In the genomic region with DNA sequence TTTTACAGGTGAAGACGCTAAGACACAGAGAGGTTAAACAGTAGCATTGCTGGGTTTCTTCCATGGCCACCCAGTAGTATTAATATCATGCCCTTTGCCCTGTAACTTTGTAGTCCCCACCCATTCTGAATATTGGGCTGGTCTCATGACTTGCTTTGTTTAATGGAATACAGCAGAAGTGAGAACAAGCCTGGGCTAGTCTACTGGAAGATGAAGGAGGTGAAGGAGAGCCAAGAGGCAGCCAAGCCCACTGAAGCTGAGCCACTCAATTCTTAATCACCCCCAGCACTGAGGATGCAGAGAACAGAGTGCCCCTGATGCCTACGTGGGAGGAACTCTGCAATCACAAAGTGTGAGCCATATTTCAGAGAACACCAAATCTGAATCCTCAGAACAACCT, we compare ENCODE assay signal across 18 cellular contexts.
DNase-seq lines count a peak whose midpoint lies in the region; ATAC-seq, FAIRE-seq and TF ChIP-seq lines count a peak whose summit lies in the region.
"Had no signal": no experiment of that assay in that cellular context is flagged by ENCODE, and none has a peak within 500 bp of the region (broad histone marks: within the 10 kb centered on the region; RNA-seq: fewer than 3 reads in every experiment).

No MANE protein-coding gene starts in this region.

- H3K27me3 Mint-ChIP-seq in activated CD4-positive, alpha-beta T cell treated with anti-CD3 and anti-CD28 coated beads, Interleukin-2, amount 10 ng/mL, durations not matched to agents 24 days and 14 days, result peaks cover 8% of the 10 kb centered on the region
- H3K27me3 Mint-ChIP-seq in activated CD4-positive, alpha-beta T cell treated with anti-CD3 and anti-CD28 coated beads, Interleukin-2, amount 10 ng/mL, durations not matched to agents 7 days and 5 days, result peaks cover 14% of the 10 kb centered on the region
- H3K27me3 Mint-ChIP-seq in astrocyte (ENCODE audit: low read depth, unreplicated experiment) (no peaks in the 10 kb centered on the region), type B pancreatic cell (no peaks in the 10 kb centered on the region)

- no peaks in the 10 kb centered on the region for H3K4me1 Mint-ChIP-seq in activated CD4-positive, alpha-beta T cell treated with anti-CD3 and anti-CD28 coated beads, Interleukin-2, amount 10 ng/mL, durations not matched to agents 24 days and 14 days
- H3K4me1 Mint-ChIP-seq in activated CD4-positive, alpha-beta T cell treated with anti-CD3 and anti-CD28 coated beads, Interleukin-2, amount 10 ng/mL, durations not matched to agents 7 days and 5 days, result no peaks in the 10 kb centered on the region
- H3K4me1 Mint-ChIP-seq in astrocyte (ENCODE audit: low read depth, unreplicated experiment) (no peaks in the 10 kb centered on the region), type B pancreatic cell (ENCODE audit: unreplicated experiment) (peaks cover 20% of the 10 kb centered on the region)
- H3K4me1 Mint-ChIP-seq: IgD-negative memory B cell had no signal

- no peaks in the 10 kb centered on the region for H3K9me3 Mint-ChIP-seq in activated CD4-positive, alpha-beta T cell treated with anti-CD3 and anti-CD28 coated beads, Interleukin-2, amount 10 ng/mL, durations not matched to agents 24 days and 14 days
- no peaks in the 10 kb centered on the region for H3K9me3 Mint-ChIP-seq in activated CD4-positive, alpha-beta T cell treated with anti-CD3 and anti-CD28 coated beads, Interleukin-2, amount 10 ng/mL, durations not matched to agents 7 days and 5 days
- no peaks in the 10 kb centered on the region for H3K9me3 Mint-ChIP-seq in astrocyte (ENCODE audit: unreplicated experiment)
- H3K9me3 Mint-ChIP-seq in type B pancreatic cell, result peaks cover 10% of the 10 kb centered on the region

- H4K20me1 ChIP-seq in astrocyte (ENCODE audit: insufficient read depth, low read length), result no peaks in the 10 kb centered on the region

- no peaks in the 10 kb centered on the region for H3K36me3 Mint-ChIP-seq in activated CD4-positive, alpha-beta T cell treated with anti-CD3 and anti-CD28 coated beads, Interleukin-2, amount 10 ng/mL, durations not matched to agents 24 days and 14 days (ENCODE audit: low read depth)
- no peaks in the 10 kb centered on the region for H3K36me3 Mint-ChIP-seq in activated CD4-positive, alpha-beta T cell treated with anti-CD3 and anti-CD28 coated beads, Interleukin-2, amount 10 ng/mL, durations not matched to agents 7 days and 5 days (ENCODE audit: low read depth)
- H3K36me3 Mint-ChIP-seq in astrocyte (ENCODE audit: low read depth, unreplicated experiment), result no peaks in the 10 kb centered on the region
- H3K36me3 Mint-ChIP-seq in type B pancreatic cell, result peaks cover 4% of the 10 kb centered on the region
- H3K36me3 Mint-ChIP-seq: CD14-positive monocyte, IgD-negative memory B cell had no signal

- H3K9me3 ChIP-seq in astrocyte (ENCODE audit: insufficient read depth, low read depth, low read length) (no peaks in the 10 kb centered on the region), upper lobe of right lung (no peaks in the 10 kb centered on the region)

- FAIRE-seq in astrocyte (lab: Jason Lieb, UNC), result peak; percentile 43
- FAIRE-seq: A204.1, GM18507 had no signal

- H3K9ac ChIP-seq in astrocyte (ENCODE audit: low read length), result no peak overlapping the region

- no peak overlapping the region for H3K4me2 ChIP-seq in astrocyte (ENCODE audit: low read length)

- H2AFZ ChIP-seq in astrocyte (ENCODE audit: low read depth, low read length), result no peak overlapping the region

- no peaks in the 10 kb centered on the region for H3K79me2 ChIP-seq in astrocyte (ENCODE audit: insufficient read depth, low read length)

- CTCF ChIA-PET in activated CD4-positive, alpha-beta T cell treated with anti-CD3 and anti-CD28 coated beads, Interleukin-2, amount 10 ng/mL, durations not matched to agents 7 days and 5 days (lab: Charles Lee), result no interaction called here
- CTCF ChIA-PET in HEK293T (lab: Yijun Ruan, JAX), result no interaction called here

- peaks cover 4% of the 10 kb centered on the region for H3K4me1 ChIP-seq in astrocyte (ENCODE audit: insufficient read depth, low read length)
- H3K4me1 ChIP-seq in upper lobe of right lung, result peaks cover 5% of the 10 kb centered on the region

- H3K27ac ChIP-seq in astrocyte (ENCODE audit: low read depth, low read length), result no peak overlapping the region
- H3K27ac ChIP-seq in upper lobe of right lung, result no peak overlapping the region

- H3K27me3 ChIP-seq in astrocyte (ENCODE audit: insufficient read depth, low read length) (no peaks in the 10 kb centered on the region), H7 (ENCODE audit: control insufficient read depth, insufficient read depth, low read length) (no peaks in the 10 kb centered on the region), upper lobe of right lung (no peaks in the 10 kb centered on the region)

- no peaks in the 10 kb centered on the region for H3K36me3 ChIP-seq in astrocyte (ENCODE audit: insufficient read depth, low read length)
- H3K36me3 ChIP-seq in H7 (replicated peaks; ENCODE audit: control insufficient read depth, insufficient read depth, low read length), result no peaks in the 10 kb centered on the region
- no peaks in the 10 kb centered on the region for H3K36me3 ChIP-seq in upper lobe of right lung

- no peak overlapping the region for H3K4me3 Mint-ChIP-seq in activated CD4-positive, alpha-beta T cell treated with anti-CD3 and anti-CD28 coated beads, Interleukin-2, amount 10 ng/mL, durations not matched to agents 24 days and 14 days
- H3K4me3 Mint-ChIP-seq in activated CD4-positive, alpha-beta T cell treated with anti-CD3 and anti-CD28 coated beads, Interleukin-2, amount 10 ng/mL, durations not matched to agents 7 days and 5 days, result no peak overlapping the region
- H3K4me3 Mint-ChIP-seq in astrocyte (ENCODE audit: unreplicated experiment) (no peak overlapping the region), type B pancreatic cell (no peak overlapping the region)
- H3K4me3 Mint-ChIP-seq: CD14-positive monocyte, IgD-negative memory B cell had no signal

- ATAC-seq in upper lobe of right lung, result no peak
- ATAC-seq: PC-3 had no signal

- no peak for TF ChIP-seq CTCF in astrocyte (IDR thresholded peaks at IDR 0.05; ENCODE audit: insufficient read depth, low read depth, low read length)
- TF ChIP-seq CTCF in fibroblast of mammary gland (conservative IDR thresholded peaks at IDR 0.05; ENCODE audit: control insufficient read depth, insufficient read depth, low read depth, low read length), result no peak
- no peak for TF ChIP-seq CTCF in type B pancreatic cell (conservative IDR thresholded peaks at IDR 0.05)
- TF ChIP-seq CTCF in upper lobe of right lung (IDR thresholded peaks at IDR 0.05), result no peak

- H3K4me3 ChIP-seq in astrocyte (ENCODE audit: insufficient read depth, low read depth, low read length) (no peak overlapping the region), fibroblast of mammary gland (ENCODE audit: control insufficient read depth, low read depth, low read length) (no peak overlapping the region), H7 (ENCODE audit: insufficient read depth, low read depth, low read length) (no peak overlapping the region), upper lobe of right lung (no peak overlapping the region)

- no peak overlapping the region for H3K27ac Mint-ChIP-seq in activated CD4-positive, alpha-beta T cell treated with anti-CD3 and anti-CD28 coated beads, Interleukin-2, amount 10 ng/mL, durations not matched to agents 24 days and 14 days
- no peak overlapping the region for H3K27ac Mint-ChIP-seq in activated CD4-positive, alpha-beta T cell treated with anti-CD3 and anti-CD28 coated beads, Interleukin-2, amount 10 ng/mL, durations not matched to agents 7 days and 5 days
- H3K27ac Mint-ChIP-seq in astrocyte (ENCODE audit: unreplicated experiment) (no peak overlapping the region), type B pancreatic cell (peak overlapping the region; percentile 26)
- H3K27ac Mint-ChIP-seq: CD14-positive monocyte, IgD-negative memory B cell had no signal

- intact Hi-C loops in activated CD4-positive, alpha-beta T cell treated with anti-CD3 and anti-CD28 coated beads, Interleukin-2, amount 10 ng/mL, durations not matched to agents 24 days and 14 days (cut with micrococcal nuclease), result no loop called here
- intact Hi-C loops in upper lobe of right lung (cut with DNase I), result no loop called here

- POLR2A ChIA-PET in activated CD4-positive, alpha-beta T cell treated with anti-CD3 and anti-CD28 coated beads, Interleukin-2, amount 10 ng/mL, durations not matched to agents 7 days and 5 days (lab: Charles Lee), result no interaction called here
- POLR2A ChIA-PET in HEK293T (lab: Yijun Ruan, JAX), result no interaction called here

- peak; percentile 24 for DNase-seq in activated CD4-positive, alpha-beta T cell treated with anti-CD3 and anti-CD28 coated beads, Interleukin-2, amount 10 ng/mL, durations not matched to agents 24 days and 14 days
- DNase-seq in activated CD4-positive, alpha-beta T cell treated with anti-CD3 and anti-CD28 coated beads, Interleukin-2, amount 10 ng/mL, durations not matched to agents 7 days and 5 days, result no peak
- DNase-seq in astrocyte (ENCODE audit: low read depth), result no peak
- DNase-seq in fibroblast of mammary gland (ENCODE audit: low read depth), result peak; percentile 39
- DNase-seq in type B pancreatic cell (ENCODE audit: extremely low spot score, unreplicated experiment), result no peak
- no peak for DNase-seq in HEK293T (ENCODE audit: extremely low spot score)
- DNase-seq in H7, result no peak
- no peak for DNase-seq in upper lobe of right lung
- DNase-seq: COR-L47, MV-4-11, NCI-H146, NCI-H446 treated with DMSO at 0.1 percent for 48 hours, NCI-H748 treated with DMSO at 0.1 percent for 48 hours, PC-3 had no signal

TF ChIP-seq in HEK293T, 16 proteins besides CTCF, POLR2A, EP300 and RAD21:
- TF ChIP-seq ZNF384 (IDR thresholded peaks at IDR 0.05), result no peak
- no peak for TF ChIP-seq FOXA1 (IDR thresholded peaks at IDR 0.05)
- TF ChIP-seq FOXM1 (IDR thresholded peaks at IDR 0.05; ENCODE audit: borderline replicate concordance), result no peak
- TF ChIP-seq FOXK2 (IDR thresholded peaks at IDR 0.05), result no peak
- TF ChIP-seq CTBP1 (IDR thresholded peaks at IDR 0.05; ENCODE audit: borderline replicate concordance), result no peak
- no peak for TF ChIP-seq NFRKB (IDR thresholded peaks at IDR 0.05)
- TF ChIP-seq, protein P1, sequence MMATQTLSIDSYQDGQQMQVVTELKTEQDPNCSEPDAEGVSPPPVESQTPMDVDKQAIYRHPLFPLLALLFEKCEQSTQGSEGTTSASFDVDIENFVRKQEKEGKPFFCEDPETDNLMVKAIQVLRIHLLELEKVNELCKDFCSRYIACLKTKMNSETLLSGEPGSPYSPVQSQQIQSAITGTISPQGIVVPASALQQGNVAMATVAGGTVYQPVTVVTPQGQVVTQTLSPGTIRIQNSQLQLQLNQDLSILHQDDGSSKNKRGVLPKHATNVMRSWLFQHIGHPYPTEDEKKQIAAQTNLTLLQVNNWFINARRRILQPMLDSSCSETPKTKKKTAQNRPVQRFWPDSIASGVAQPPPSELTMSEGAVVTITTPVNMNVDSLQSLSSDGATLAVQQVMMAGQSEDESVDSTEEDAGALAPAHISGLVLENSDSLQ (IDR thresholded peaks at IDR 0.05), result no peak

Comparison
In these comparisons a context has a peak if more than half of its experiments do, and no peak if none do; other contexts are left out.
1. DNase-seq: peak in activated CD4-positive, alpha-beta T cell treated with anti-CD3 and anti-CD28 coated beads, Interleukin-2, amount 10 ng/mL, durations not matched to agents 24 days and 14 days (single experiment) and fibroblast of mammary gland (single experiment); none in activated CD4-positive, alpha-beta T cell treated with anti-CD3 and anti-CD28 coated beads, Interleukin-2, amount 10 ng/mL, durations not matched to agents 7 days and 5 days (single experiment), astrocyte (single experiment), type B pancreatic cell (single experiment), HEK293T (single experiment), H7 (single experiment) and upper lobe of right lung (single experiment).